ENCODE assay signal across 1 cellular context in the genomic region with DNA sequence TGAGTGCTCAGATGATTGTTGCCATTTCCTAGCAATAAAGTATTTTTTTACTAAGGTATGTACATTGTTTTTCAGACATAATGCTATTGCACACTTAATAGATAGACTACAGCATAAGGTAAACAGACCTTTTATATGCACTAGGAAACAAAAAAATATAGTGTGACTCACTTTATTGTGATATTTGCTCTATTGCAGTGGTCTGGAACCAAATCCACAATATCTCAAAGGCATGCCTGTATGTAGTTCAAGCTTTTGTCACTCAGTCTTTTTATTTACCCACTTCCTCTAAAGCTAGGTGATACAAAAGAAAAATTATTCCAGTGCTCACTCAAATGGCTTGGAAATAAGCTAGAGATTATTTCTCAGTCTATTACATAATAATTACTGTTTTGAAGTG.
TF ChIP-seq lines count a peak whose summit lies in the region.

No MANE protein-coding gene starts in this region.

TF ChIP-seq in GM23338, 12 proteins besides CTCF, POLR2A, EP300 and RAD21 (continued from another document):
- TF ChIP-seq, protein P1, sequence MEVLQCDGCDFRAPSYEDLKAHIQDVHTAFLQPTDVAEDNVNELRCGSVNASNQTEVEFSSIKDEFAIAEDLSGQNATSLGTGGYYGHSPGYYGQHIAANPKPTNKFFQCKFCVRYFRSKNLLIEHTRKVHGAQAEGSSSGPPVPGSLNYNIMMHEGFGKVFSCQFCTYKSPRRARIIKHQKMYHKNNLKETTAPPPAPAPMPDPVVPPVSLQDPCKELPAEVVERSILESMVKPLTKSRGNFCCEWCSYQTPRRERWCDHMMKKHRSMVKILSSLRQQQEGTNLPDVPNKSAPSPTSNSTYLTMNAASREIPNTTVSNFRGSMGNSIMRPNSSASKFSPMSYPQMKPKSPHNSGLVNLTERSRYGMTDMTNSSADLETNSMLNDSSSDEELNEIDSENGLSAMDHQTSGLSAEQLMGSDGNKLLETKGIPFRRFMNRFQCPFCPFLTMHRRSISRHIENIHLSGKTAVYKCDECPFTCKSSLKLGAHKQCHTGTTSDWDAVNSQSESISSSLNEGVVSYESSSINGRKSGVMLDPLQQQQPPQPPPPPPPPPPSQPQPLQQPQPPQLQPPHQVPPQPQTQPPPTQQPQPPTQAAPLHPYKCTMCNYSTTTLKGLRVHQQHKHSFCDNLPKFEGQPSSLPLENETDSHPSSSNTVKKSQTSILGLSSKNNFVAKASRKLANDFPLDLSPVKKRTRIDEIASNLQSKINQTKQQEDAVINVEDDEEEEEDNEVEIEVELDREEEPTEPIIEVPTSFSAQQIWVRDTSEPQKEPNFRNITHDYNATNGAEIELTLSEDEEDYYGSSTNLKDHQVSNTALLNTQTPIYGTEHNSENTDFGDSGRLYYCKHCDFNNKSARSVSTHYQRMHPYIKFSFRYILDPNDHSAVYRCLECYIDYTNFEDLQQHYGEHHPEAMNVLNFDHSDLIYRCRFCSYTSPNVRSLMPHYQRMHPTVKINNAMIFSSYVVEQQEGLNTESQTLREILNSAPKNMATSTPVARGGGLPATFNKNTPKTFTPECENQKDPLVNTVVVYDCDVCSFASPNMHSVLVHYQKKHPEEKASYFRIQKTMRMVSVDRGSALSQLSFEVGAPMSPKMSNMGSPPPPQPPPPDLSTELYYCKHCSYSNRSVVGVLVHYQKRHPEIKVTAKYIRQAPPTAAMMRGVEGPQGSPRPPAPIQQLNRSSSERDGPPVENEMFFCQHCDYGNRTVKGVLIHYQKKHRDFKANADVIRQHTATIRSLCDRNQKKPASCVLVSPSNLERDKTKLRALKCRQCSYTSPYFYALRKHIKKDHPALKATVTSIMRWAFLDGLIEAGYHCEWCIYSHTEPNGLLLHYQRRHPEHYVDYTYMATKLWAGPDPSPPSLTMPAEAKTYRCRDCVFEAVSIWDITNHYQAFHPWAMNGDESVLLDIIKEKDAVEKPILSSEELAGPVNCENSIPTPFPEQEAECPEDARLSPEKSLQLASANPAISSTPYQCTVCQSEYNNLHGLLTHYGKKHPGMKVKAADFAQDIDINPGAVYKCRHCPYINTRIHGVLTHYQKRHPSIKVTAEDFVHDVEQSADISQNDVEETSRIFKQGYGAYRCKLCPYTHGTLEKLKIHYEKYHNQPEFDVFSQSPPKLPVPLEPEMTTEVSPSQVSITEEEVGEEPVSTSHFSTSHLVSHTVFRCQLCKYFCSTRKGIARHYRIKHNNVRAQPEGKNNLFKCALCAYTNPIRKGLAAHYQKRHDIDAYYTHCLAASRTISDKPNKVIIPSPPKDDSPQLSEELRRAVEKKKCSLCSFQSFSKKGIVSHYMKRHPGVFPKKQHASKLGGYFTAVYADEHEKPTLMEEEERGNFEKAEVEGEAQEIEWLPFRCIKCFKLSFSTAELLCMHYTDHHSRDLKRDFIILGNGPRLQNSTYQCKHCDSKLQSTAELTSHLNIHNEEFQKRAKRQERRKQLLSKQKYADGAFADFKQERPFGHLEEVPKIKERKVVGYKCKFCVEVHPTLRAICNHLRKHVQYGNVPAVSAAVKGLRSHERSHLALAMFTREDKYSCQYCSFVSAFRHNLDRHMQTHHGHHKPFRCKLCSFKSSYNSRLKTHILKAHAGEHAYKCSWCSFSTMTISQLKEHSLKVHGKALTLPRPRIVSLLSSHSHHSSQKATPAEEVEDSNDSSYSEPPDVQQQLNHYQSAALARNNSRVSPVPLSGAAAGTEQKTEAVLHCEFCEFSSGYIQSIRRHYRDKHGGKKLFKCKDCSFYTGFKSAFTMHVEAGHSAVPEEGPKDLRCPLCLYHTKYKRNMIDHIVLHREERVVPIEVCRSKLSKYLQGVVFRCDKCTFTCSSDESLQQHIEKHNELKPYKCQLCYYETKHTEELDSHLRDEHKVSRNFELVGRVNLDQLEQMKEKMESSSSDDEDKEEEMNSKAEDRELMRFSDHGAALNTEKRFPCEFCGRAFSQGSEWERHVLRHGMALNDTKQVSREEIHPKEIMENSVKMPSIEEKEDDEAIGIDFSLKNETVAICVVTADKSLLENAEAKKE (CRISPR knock-in tag; IDR thresholded peaks at IDR 0.05): no peak
